Comparison of ENCODE assay signal across 1 cellular context in the genomic region with DNA sequence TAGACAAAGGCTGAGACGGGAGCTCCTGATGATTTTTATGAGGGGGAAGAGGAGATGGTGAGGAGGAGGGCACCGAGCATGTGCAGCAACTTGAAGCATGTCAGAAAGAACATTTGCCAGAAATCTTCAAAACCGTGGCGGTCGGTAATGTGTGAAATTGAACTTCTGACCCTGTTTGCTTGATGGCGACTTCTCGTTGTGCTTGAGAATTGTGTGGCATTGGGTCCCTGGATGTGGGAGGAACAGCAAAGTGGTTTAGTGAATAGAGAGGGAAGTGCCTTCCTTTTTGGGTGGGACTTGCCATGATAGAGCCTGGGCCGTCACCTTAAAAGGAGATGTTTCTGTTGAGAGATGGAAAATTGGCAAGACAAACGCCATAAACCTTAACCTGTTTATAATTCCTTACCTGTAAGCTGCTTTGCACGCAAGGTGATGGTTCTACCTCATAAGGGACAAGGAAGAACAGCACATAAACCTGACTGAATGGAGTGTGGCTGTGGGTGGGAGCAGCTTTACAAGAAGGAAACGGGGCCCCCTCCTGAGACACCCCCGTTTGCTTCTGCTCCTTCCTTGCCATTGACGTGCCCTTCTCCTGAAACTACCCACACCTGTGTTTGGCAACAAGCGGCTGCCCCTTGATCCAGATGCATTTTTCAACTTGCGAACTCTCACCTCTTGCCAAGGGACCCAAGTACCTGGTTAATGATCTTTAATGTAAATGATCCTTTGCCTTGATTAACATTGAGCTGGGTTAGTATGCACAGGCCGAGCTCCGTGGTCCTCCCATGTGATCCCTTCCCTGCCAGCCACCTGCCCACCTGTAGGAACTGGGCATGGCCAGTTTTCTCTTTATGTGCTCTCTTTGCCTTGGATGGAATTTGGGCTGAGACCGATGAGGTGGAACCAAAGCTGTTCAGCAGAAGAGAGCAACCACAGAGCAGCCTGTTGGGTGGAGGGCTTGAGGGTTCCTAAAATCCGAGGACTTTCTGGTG.
TF ChIP-seq lines count a peak whose summit lies in the region.

No MANE protein-coding gene starts in this region.

TF ChIP-seq in IMR-90, 13 proteins besides CTCF, POLR2A, EP300 and RAD21:
- TF ChIP-seq, protein P1, sequence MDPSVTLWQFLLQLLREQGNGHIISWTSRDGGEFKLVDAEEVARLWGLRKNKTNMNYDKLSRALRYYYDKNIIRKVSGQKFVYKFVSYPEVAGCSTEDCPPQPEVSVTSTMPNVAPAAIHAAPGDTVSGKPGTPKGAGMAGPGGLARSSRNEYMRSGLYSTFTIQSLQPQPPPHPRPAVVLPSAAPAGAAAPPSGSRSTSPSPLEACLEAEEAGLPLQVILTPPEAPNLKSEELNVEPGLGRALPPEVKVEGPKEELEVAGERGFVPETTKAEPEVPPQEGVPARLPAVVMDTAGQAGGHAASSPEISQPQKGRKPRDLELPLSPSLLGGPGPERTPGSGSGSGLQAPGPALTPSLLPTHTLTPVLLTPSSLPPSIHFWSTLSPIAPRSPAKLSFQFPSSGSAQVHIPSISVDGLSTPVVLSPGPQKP (IDR thresholded peaks at IDR 0.05; ENCODE audit: borderline replicate concordance, low read depth, low read length): no peak
- TF ChIP-seq MXI1 (IDR thresholded peaks at IDR 0.05; ENCODE audit: borderline replicate concordance, low read depth, low read length): no peak
